1 cellular context compared by ENCODE assay signal in the genomic region with DNA sequence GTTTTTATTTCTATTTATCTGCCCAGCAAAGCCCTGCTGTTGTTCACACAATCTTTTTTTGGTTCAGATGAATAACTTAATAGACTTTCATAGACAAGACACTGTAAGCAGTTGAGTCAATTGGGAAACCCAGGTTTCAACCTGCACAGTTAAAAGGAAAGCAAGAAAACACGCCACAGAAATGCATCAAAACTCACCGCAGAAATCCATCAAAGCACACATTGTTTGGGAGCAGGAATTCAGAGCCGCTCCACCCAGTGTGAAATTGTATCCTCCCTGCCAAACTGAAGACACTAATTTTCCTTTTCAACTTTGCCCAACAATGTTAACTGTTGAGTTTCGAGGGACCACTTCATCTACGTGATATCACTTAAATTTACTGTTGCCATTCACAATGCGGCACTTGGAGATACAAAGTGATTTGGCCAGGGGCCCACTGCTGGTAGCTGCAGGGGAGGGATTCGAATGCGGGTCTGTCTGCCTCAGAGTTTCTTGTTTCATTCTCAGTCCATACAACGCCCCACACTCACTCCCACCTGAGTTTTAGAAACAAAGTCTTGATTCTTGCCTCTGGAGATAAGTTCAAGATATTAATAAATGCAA.
TF ChIP-seq lines count a peak whose summit lies in the region.

No MANE protein-coding gene starts in this region.

TF ChIP-seq in H1, 55 proteins besides CTCF, POLR2A, EP300 and RAD21:
- TF ChIP-seq TAF1 (IDR thresholded peaks at IDR 0.05; ENCODE audit: low read depth, low read length) (no peak), CREB1 (IDR thresholded peaks at IDR 0.05) (no peak), YY1 (IDR thresholded peaks at IDR 0.05; ENCODE audit: low read depth, low read length) (no peak), SP4 (IDR thresholded peaks at IDR 0.05; ENCODE audit: low read length) (no peak), ZNF274 (IDR thresholded peaks at IDR 0.05; ENCODE audit: borderline replicate concordance, extremely low read depth, low read length) (no peak), GTF2F1 (IDR thresholded peaks at IDR 0.05; ENCODE audit: borderline replicate concordance, low read depth, low read length) (no peak), KDM1A (IDR thresholded peaks at IDR 0.05; ENCODE audit: borderline replicate concordance, low read length) (no peak), SUZ12 (IDR thresholded peaks at IDR 0.05; ENCODE audit: low read length) (no peak), CHD2 (IDR thresholded peaks at IDR 0.05; ENCODE audit: low read length) (no peak), KDM5A (IDR thresholded peaks at IDR 0.05; ENCODE audit: low read length) (no peak), TBP (IDR thresholded peaks at IDR 0.05; ENCODE audit: low read depth, low read length) (no peak), HDAC6 (IDR thresholded peaks at IDR 0.05; ENCODE audit: low read depth, low read length) (no peak)
- TF ChIP-seq, protein P1, sequence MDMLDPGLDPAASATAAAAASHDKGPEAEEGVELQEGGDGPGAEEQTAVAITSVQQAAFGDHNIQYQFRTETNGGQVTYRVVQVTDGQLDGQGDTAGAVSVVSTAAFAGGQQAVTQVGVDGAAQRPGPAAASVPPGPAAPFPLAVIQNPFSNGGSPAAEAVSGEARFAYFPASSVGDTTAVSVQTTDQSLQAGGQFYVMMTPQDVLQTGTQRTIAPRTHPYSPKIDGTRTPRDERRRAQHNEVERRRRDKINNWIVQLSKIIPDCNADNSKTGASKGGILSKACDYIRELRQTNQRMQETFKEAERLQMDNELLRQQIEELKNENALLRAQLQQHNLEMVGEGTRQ (IDR thresholded peaks at IDR 0.05; ENCODE audit: low read length) = no peak
- TF ChIP-seq, protein P2, sequence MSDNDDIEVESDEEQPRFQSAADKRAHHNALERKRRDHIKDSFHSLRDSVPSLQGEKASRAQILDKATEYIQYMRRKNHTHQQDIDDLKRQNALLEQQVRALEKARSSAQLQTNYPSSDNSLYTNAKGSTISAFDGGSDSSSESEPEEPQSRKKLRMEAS (IDR thresholded peaks at IDR 0.05) = no peak
